ENCODE assay signal across 20 cellular contexts in the genomic region with DNA sequence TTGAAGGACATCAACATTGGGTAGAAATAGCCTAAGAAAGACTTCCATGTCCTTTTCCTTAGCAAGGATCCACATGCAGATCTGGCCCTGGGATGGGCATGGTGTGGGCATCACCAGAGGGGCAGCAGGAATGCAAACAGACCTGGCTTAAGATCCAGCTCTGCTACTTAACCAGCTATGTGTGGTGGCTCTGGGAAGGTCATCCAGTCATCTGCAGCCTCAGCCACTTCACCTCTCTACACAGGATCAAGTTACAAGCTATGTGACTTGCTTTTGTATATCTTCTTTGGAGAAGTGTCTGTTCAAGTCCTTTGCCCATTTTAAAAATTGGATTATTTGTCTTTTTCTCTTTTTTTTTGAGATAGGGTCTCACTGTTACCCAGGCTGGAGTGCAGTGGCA. TPM values are rescaled to one million over a fixed set of nuclear protein-coding genes. Genes with fewer than 3 reads are reported as not detected.
"Had no signal": no experiment of that assay in that cellular context is flagged by ENCODE, and none has a peak within 500 bp of the region (broad histone marks: within the 10 kb centered on the region; RNA-seq: fewer than 3 reads in every experiment).

No MANE protein-coding gene starts in this region.

- H3K27me3 ChIP-seq: body of pancreas, gastrocnemius medialis had no signal

- H3K36me3 Mint-ChIP-seq: activated CD8-positive, alpha-beta memory T cell treated with anti-CD3 and anti-CD28 coated beads, Interleukin-2, amount 10 ng/mL, durations not matched to agents 7 days and 5 days had no signal

- H3K4me1 ChIP-seq: body of pancreas, gastrocnemius medialis, tibial artery had no signal

- H3K4me1 Mint-ChIP-seq: activated CD4-positive, alpha-beta memory T cell treated with anti-CD3 and anti-CD28 coated beads, Interleukin-2, amount 10 ng/mL, durations not matched to agents 7 days and 5 days; activated CD8-positive, alpha-beta memory T cell treated with anti-CD3 and anti-CD28 coated beads, Interleukin-2, amount 10 ng/mL, durations not matched to agents 7 days and 5 days; central memory CD8-positive, alpha-beta T cell had no signal

- H3K9me3 Mint-ChIP-seq: activated B cell treated with CpG ODN at 0.5 μM for 24 hours; activated CD4-positive, alpha-beta memory T cell treated with anti-CD3 and anti-CD28 coated beads, Interleukin-2, amount 10 ng/mL, durations not matched to agents 7 days and 5 days; activated naive CD4-positive, alpha-beta T cell treated with anti-CD3 and anti-CD28 coated beads for 36 hours; central memory CD8-positive, alpha-beta T cell; T-helper 2 cell treated with Interferon-gamma antibody and Interleukin-4, amounts not matched to agents 5 μg/mL and 100 μg/mL, for 36 hours had no signal

- H3K27ac Mint-ChIP-seq: activated B cell treated with CpG ODN at 0.5 μM for 24 hours; activated CD4-positive, alpha-beta memory T cell treated with anti-CD3 and anti-CD28 coated beads, Interleukin-2, amount 10 ng/mL, durations not matched to agents 7 days and 5 days; activated CD8-positive, alpha-beta memory T cell treated with anti-CD3 and anti-CD28 coated beads, Interleukin-2, amount 10 ng/mL, durations not matched to agents 7 days and 5 days; activated naive CD4-positive, alpha-beta T cell treated with anti-CD3 and anti-CD28 coated beads for 36 hours; progenitor cell of endocrine pancreas; T-helper 2 cell treated with Interferon-gamma antibody and Interleukin-4, amounts not matched to agents 5 μg/mL and 100 μg/mL, for 36 hours had no signal

- DNase-seq: activated B cell treated with CpG ODN at 0.5 μM for 24 hours; activated CD4-positive, alpha-beta memory T cell treated with anti-CD3 and anti-CD28 coated beads, Interleukin-2, amount 10 ng/mL, durations not matched to agents 7 days and 5 days; activated CD4-positive, alpha-beta T cell treated with anti-CD3 and anti-CD28 coated beads for 48 hours; activated CD8-positive, alpha-beta memory T cell treated with anti-CD3 and anti-CD28 coated beads, Interleukin-2, amount 10 ng/mL, durations not matched to agents 7 days and 5 days; activated naive CD4-positive, alpha-beta T cell treated with anti-CD3 and anti-CD28 coated beads for 36 hours; body of pancreas; effector CD4-positive, alpha-beta T cell; gastrocnemius medialis; head of caudate nucleus; left ventricle myocardium superior; stimulated activated CD4-positive, alpha-beta T cell treated with anti-CD3 and anti-CD28 coated beads, Interleukin-12 subunit alpha, Interleukin-12 subunit beta, amount 100 ng/mL, for 4 hours; stimulated activated CD4-positive, alpha-beta T cell treated with anti-CD3 and anti-CD28 coated beads, Interleukin-1b, Interleukin-23, amount 100 ng/mL, for 48 hours; stimulated activated naive CD8-positive, alpha-beta T cell treated with anti-CD3 and anti-CD28 coated beads, Interleukin-15, Interleukin-2, amounts not matched to agents 100 U/mL and 50 U/mL, for 24 hours; substantia nigra; tibial artery had no signal

- H3K9me3 ChIP-seq: body of pancreas, gastrocnemius medialis, tibial artery had no signal

- H3K4me3 ChIP-seq: body of pancreas, coronary artery, gastrocnemius medialis, tibial artery had no signal

- H3K36me3 ChIP-seq: gastrocnemius medialis, tibial artery had no signal

- H3K4me3 Mint-ChIP-seq: activated B cell treated with CpG ODN at 0.5 μM for 24 hours; activated CD4-positive, alpha-beta memory T cell treated with anti-CD3 and anti-CD28 coated beads, Interleukin-2, amount 10 ng/mL, durations not matched to agents 7 days and 5 days; activated CD8-positive, alpha-beta memory T cell treated with anti-CD3 and anti-CD28 coated beads, Interleukin-2, amount 10 ng/mL, durations not matched to agents 7 days and 5 days; activated naive CD4-positive, alpha-beta T cell treated with anti-CD3 and anti-CD28 coated beads for 36 hours; central memory CD8-positive, alpha-beta T cell; T-helper 2 cell treated with Interferon-gamma antibody and Interleukin-4, amounts not matched to agents 5 μg/mL and 100 μg/mL, for 36 hours had no signal

- H3K27ac ChIP-seq: body of pancreas, coronary artery, gastrocnemius medialis, tibial artery had no signal

- ATAC-seq: activated CD8-positive, alpha-beta memory T cell treated with anti-CD3 and anti-CD28 coated beads, Interleukin-2, amount 10 ng/mL, durations not matched to agents 7 days and 5 days; body of pancreas; esophagus mucosa; gastrocnemius medialis; left ventricle myocardium superior; stimulated activated naive CD8-positive, alpha-beta T cell treated with anti-CD3 and anti-CD28 coated beads, Interleukin-15, Interleukin-2, amounts not matched to agents 100 U/mL and 50 U/mL, for 24 hours had no signal

RNA-seq across cellular contexts. Expression of a gene that starts 13.5 kb away (rescaled TPM):
- total RNA-seq: activated B cell treated with CpG ODN at 0.5 μM for 24 hours had no signal
